ENCODE assay signal across 19 cellular contexts in the genomic region with DNA sequence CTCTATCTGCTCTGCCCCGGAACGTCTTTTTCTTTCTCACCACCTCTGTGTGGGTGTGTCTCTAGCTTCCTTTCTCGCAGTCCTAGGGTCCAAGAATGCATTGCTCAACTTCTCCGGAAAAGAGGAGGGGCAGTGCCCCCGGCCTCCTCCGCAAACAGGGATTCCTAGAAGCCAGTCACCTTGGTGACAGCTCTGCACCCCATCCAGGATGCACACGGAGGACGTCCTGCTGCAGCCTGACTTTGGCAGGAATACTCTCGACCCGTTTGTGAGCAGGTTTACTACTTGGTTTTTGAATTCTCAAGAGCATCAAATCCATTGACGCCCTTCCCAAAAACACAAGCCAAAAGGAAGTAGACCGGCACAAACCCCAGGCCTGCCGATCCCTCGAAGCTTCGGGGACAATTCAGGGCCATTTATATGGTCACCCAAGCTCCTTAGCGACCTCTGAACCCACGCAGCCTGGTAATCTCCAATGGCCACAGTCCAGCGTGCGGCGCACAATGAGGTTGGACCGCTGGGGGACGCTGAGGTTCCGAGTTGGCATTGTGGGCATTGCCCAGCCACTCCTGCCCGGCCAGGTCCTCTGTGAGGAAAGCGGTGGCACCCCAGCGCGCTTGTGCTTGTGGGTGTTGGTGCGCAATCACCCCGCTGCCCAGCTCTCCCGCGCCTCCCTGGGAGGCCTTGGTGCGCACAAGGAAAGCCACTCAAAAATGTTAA. TPM values are rescaled to one million over a fixed set of nuclear protein-coding genes. Genes with fewer than 3 reads are reported as not detected.
A peak's percentile ranks its signal among the peaks of the same experiment; 100 is the strongest.
DNase-seq lines count a peak whose midpoint lies in the region; ATAC-seq, FAIRE-seq and TF ChIP-seq lines count a peak whose summit lies in the region.
"Had no signal": no experiment of that assay in that cellular context is flagged by ENCODE, and none has a peak within 500 bp of the region (broad histone marks: within the 10 kb centered on the region; RNA-seq: fewer than 3 reads in every experiment).

No MANE protein-coding gene starts in this region.

- peaks cover 6% of the 10 kb centered on the region for H3K4me1 Mint-ChIP-seq in osteocyte (ENCODE audit: unreplicated experiment)

- no peaks in the 10 kb centered on the region for H3K9me3 Mint-ChIP-seq in osteocyte (ENCODE audit: unreplicated experiment)
- H3K9me3 Mint-ChIP-seq: endodermal cell had no signal

- intact Hi-C loops in endothelial cell of umbilical vein (cut with micrococcal nuclease) = no loop called here

- no peak overlapping the region for H2AFZ ChIP-seq in endothelial cell of umbilical vein (ENCODE audit: low read depth, low read length)

- peak; percentile 27 for DNase-seq in D341Med (ENCODE audit: low spot score)
- DNase-seq in H7 = peak; percentile 69
- no peak for DNase-seq in endothelial cell of umbilical vein (ENCODE audit: low read depth, low spot score)
- DNase-seq in osteocyte (ENCODE audit: extremely low spot score, unreplicated experiment) = peak; percentile 70
- DNase-seq in NCI-H1930 (lab: John Stamatoyannopoulos, UW) = no peak
- DNase-seq in BE2C = no peak
- DNase-seq: activated CD4-positive, alpha-beta T cell treated with anti-CD3 and anti-CD28 coated beads, Interleukin-2, amount 50 U/mL, for 48 hours; activated effector memory CD4-positive, alpha-beta T cell treated with Interleukin-2 at 50 U/mL for 16 hours; amygdala; cerebellar nuclear complex; Kasumi-1; NCI-H2171 treated with DMSO at 0.1 percent for 48 hours had no signal

- H3K79me2 ChIP-seq in endothelial cell of umbilical vein (ENCODE audit: control insufficient read depth, insufficient read depth, low read length) = no peaks in the 10 kb centered on the region

- no peak for ATAC-seq in GM18498 (IDR thresholded peaks at IDR 0.05; ENCODE audit: unreplicated experiment)
- ATAC-seq: left lobe of liver had no signal

- TF ChIP-seq CTCF in endothelial cell of umbilical vein (IDR thresholded peaks at IDR 0.05; ENCODE audit: extremely low read depth in 1 of 2, insufficient read depth in 1 of 2, low read depth in 1 of 2, low read length in 2 of 2) (no peak), osteocyte (IDR thresholded peaks at IDR 0.05) (no peak), BE2C (IDR thresholded peaks at IDR 0.05; ENCODE audit: low read depth, low read length) (no peak)

- POLR2A ChIA-PET in endothelial cell of umbilical vein (lab: Charles Lee) = no interaction called here

- H3K27ac Mint-ChIP-seq in osteocyte (ENCODE audit: unreplicated experiment) = no peak overlapping the region
- H3K27ac Mint-ChIP-seq: endodermal cell had no signal

- H3K27me3 Mint-ChIP-seq in osteocyte (ENCODE audit: unreplicated experiment) = peaks cover 73% of the 10 kb centered on the region

- no peak overlapping the region for H3K4me2 ChIP-seq in endothelial cell of umbilical vein (ENCODE audit: insufficient read depth, low read length)

- H3K4me3 ChIP-seq in H7 (ENCODE audit: insufficient read depth, low read depth, low read length) = no peak overlapping the region
- H3K4me3 ChIP-seq in endothelial cell of umbilical vein (replicated peaks in 1 of 3; ENCODE audit: insufficient read depth in 1 of 3, low read depth in 1 of 3, low read length in 3 of 3) = no peak overlapping the region
- H3K4me3 ChIP-seq in BE2C (ENCODE audit: low read depth, low read length) = no peak overlapping the region
- H3K4me3 ChIP-seq: tibial nerve had no signal

- no peaks in the 10 kb centered on the region for H3K36me3 Mint-ChIP-seq in osteocyte (ENCODE audit: unreplicated experiment)

- H3K36me3 ChIP-seq in H7 (replicated peaks; ENCODE audit: control insufficient read depth, insufficient read depth, low read length) (no peaks in the 10 kb centered on the region), endothelial cell of umbilical vein (ENCODE audit: control insufficient read depth in 2 of 2, extremely low read depth in 1 of 2, insufficient read depth in 2 of 2, low read length in 2 of 2) (no peaks in the 10 kb centered on the region), BE2C (no peaks in the 10 kb centered on the region)
- H3K36me3 ChIP-seq: tibial nerve had no signal

- no peaks in the 10 kb centered on the region for H4K20me1 ChIP-seq in endothelial cell of umbilical vein (replicated peaks; ENCODE audit: control insufficient read depth, extremely low read depth, insufficient read depth, low read length)

- H3K27me3 ChIP-seq in H7 (ENCODE audit: control insufficient read depth, insufficient read depth, low read length) (peaks cover 96% of the 10 kb centered on the region), endothelial cell of umbilical vein (ENCODE audit: control insufficient read depth in 2 of 2, insufficient read depth in 2 of 2, low read length in 2 of 2) (peaks cover 96 to 99% of the 10 kb centered on the region in 2 experiments), BE2C (peaks cover 98% of the 10 kb centered on the region)

- no peak overlapping the region for H3K4me3 Mint-ChIP-seq in osteocyte (ENCODE audit: unreplicated experiment)

- H3K4me1 ChIP-seq in endothelial cell of umbilical vein (ENCODE audit: control insufficient read depth, extremely low read depth, insufficient read depth, low read length) (no peaks in the 10 kb centered on the region), BE2C (no peaks in the 10 kb centered on the region)

- H3K9ac ChIP-seq in endothelial cell of umbilical vein (replicated peaks; ENCODE audit: extremely low read depth, insufficient read depth, low read length) = no peak overlapping the region

- dilution Hi-C loops in endothelial cell of umbilical vein (cut with MboI; ENCODE audit: extremely low pct_ligation_motif_present, low sequenced_read_pairs) = no loop called here

- H3K9me3 ChIP-seq in endothelial cell of umbilical vein (replicated peaks; ENCODE audit: control insufficient read depth, insufficient read depth, low read length) = no peaks in the 10 kb centered on the region
- H3K9me3 ChIP-seq in BE2C = no peaks in the 10 kb centered on the region

- H3K9me1 ChIP-seq in endothelial cell of umbilical vein (replicated peaks; ENCODE audit: control insufficient read depth, extremely low read depth, insufficient read depth, low read length) = no peaks in the 10 kb centered on the region

- no TSS peak for BruUV-seq in endothelial cell of umbilical vein (replicated peaks; lab: Mats Ljungman, UMichigan)

- no peak overlapping the region for H3K27ac ChIP-seq in endothelial cell of umbilical vein (ENCODE audit: insufficient read depth, low read depth, low read length)
- H3K27ac ChIP-seq: C4-2B, tibial nerve had no signal

- no peak for TF ChIP-seq POLR2A in endothelial cell of umbilical vein (IDR thresholded peaks at IDR 0.05; ENCODE audit: low read depth, low read length)

- CTCF ChIA-PET in endothelial cell of umbilical vein (lab: Charles Lee) = interaction anchor here (1.4 to 1.7 kb wide), 2 partner anchors 9 to 14 kb away, joined by 4 to 5 read pairs; partner anchors contain the start of gene NKX3-2

- FAIRE-seq in endothelial cell of umbilical vein (lab: Jason Lieb, UNC) = no peak
- FAIRE-seq: GM18507, H54 had no signal

TF ChIP-seq in endothelial cell of umbilical vein, 7 proteins besides CTCF, POLR2A, EP300 and RAD21:
- TF ChIP-seq EZH2 (IDR thresholded peaks at IDR 0.05; ENCODE audit: borderline replicate concordance, low read depth, low read length, severe bottlenecking) (peak; percentile 28), GATA2 (IDR thresholded peaks at IDR 0.05; ENCODE audit: insufficient read depth, insufficient read length, low read depth, low read length) (no peak)

RNA-seq across cellular contexts. Expression of gene NKX3-2, which starts 9.8 kb away (rescaled TPM):
- total RNA-seq in H7 (2014; rRNA removed; shearing (Covaris generic)) = 0.52 and 0.76 TPM in 2 replicates
- not detected in 2 replicates for total RNA-seq in endothelial cell of umbilical vein
- polyA plus RNA-seq in endothelial cell of umbilical vein = not detected in 2 replicates
- polyA plus RNA-seq in endothelial cell of umbilical vein (2011; cell fraction: cytosol; rRNA removed) = not detected in 2 replicates
- not detected in 2 replicates for polyA plus RNA-seq in endothelial cell of umbilical vein (2011; cell fraction: nucleus; rRNA removed)
- polyA plus RNA-seq in endothelial cell of umbilical vein (2012) = not detected in 2 replicates
- polyA minus RNA-seq in endothelial cell of umbilical vein = not detected in 2 replicates
- not detected for polyA minus RNA-seq in endothelial cell of umbilical vein (2011; cell fraction: cytosol; rRNA and poly(A)+ RNA removed)
- polyA minus RNA-seq in endothelial cell of umbilical vein (2011; cell fraction: nucleus; rRNA and poly(A)+ RNA removed) = not detected in 2 replicates
- 2.7 and 2.9 TPM in 2 replicates for total RNA-seq in osteocyte
- not detected for polyA plus RNA-seq in BE2C (2012; ENCODE audit: insufficient read depth, insufficient read length, low read depth)
- total RNA-seq: left lobe of liver had no signal

RNA-seq across cellular contexts. Expression of gene RAB28, which starts 50.4 kb away (rescaled TPM):
- 27.7 and 32.4 TPM in 2 replicates for total RNA-seq in H7 (2014; rRNA removed; shearing (Covaris generic))
- total RNA-seq in endothelial cell of umbilical vein (13.2 and 15.5 TPM in 2 replicates), osteocyte (13.2 and 16.2 TPM in 2 replicates)
- polyA plus RNA-seq in endothelial cell of umbilical vein = 10.9 and 13.0 TPM in 2 replicates
- 13.9 and 16.0 TPM in 2 replicates for polyA plus RNA-seq in endothelial cell of umbilical vein (2011; cell fraction: cytosol; rRNA removed)
- polyA plus RNA-seq in endothelial cell of umbilical vein (2011; cell fraction: nucleus; rRNA removed) = 16.5 and 18.9 TPM in 2 replicates
- polyA plus RNA-seq in endothelial cell of umbilical vein (2012) = 14.1 and 14.9 TPM in 2 replicates
- 7.9 and 8.3 TPM in 2 replicates for polyA minus RNA-seq in endothelial cell of umbilical vein
- polyA minus RNA-seq in endothelial cell of umbilical vein (2011; cell fraction: cytosol; rRNA and poly(A)+ RNA removed) = 4.8 TPM
- polyA minus RNA-seq in endothelial cell of umbilical vein (2011; cell fraction: nucleus; rRNA and poly(A)+ RNA removed) = 21.5 and 21.7 TPM in 2 replicates
- polyA plus RNA-seq in BE2C (2012; ENCODE audit: insufficient read depth, insufficient read length, low read depth) = 9.3 TPM

Comparison
In these comparisons a context has a peak if more than half of its experiments do, and no peak if none do; other contexts are left out.
1. DNase-seq: peak in D341Med (single experiment), H7 (single experiment) and osteocyte (single experiment); none in endothelial cell of umbilical vein (single experiment), NCI-H1930 (0 of 2) and BE2C (single experiment).